26 cellular contexts compared by ENCODE assay signal in the genomic region with DNA sequence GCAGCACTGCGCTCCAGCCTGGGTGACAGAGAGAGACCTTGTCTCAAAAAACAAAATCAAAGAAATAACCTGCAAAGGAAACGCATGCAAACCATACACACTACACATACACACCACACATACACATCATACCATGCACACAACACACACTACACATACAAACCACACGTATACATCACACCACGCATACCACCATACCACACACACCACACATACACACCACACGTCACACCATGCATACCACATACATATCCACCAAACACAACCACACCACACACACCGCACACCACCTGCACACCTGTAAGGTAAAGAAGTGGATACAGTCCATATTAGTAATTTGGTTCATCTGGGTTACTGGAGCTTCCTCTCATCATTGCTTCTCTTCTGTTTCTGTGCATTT. TPM values are rescaled to one million over a fixed set of nuclear protein-coding genes. Genes with fewer than 3 reads are reported as not detected.
DNase-seq lines count a peak whose midpoint lies in the region; ATAC-seq, FAIRE-seq and TF ChIP-seq lines count a peak whose summit lies in the region.
"Had no signal": no experiment of that assay in that cellular context is flagged by ENCODE, and none has a peak within 500 bp of the region (broad histone marks: within the 10 kb centered on the region; RNA-seq: fewer than 3 reads in every experiment).

No MANE protein-coding gene starts in this region.

- H3K36me3 Mint-ChIP-seq in stimulated activated memory B cell treated with anti-CD40 and anti-IgM and Interleukin-4, amounts not matched to agents 10 μg/mL and 1 μg/mL and 100 μg/mL, for 72 hours = no peaks in the 10 kb centered on the region
- H3K36me3 Mint-ChIP-seq: CD8-positive, alpha-beta memory T cell had no signal

- no peak for TF ChIP-seq CTCF in bronchial epithelial cell (IDR thresholded peaks at IDR 0.05; ENCODE audit: insufficient read depth, low read length, severe bottlenecking)
- TF ChIP-seq CTCF in coronary artery (IDR thresholded peaks at IDR 0.05) = no peak

- H3K4me3 ChIP-seq in bronchial epithelial cell (ENCODE audit: low read depth, low read length) = no peak overlapping the region
- H3K4me3 ChIP-seq in coronary artery = no peak overlapping the region
- H3K4me3 ChIP-seq: A549; BLaER1 treated with 17β-estradiol and CSF1 and Interleukin-3, amounts not matched to agents 10 nM and 100 nM; GM12878; GM23338; HAP-1 had no signal

- no peak overlapping the region for H3K4me3 Mint-ChIP-seq in stimulated activated memory B cell treated with anti-CD40 and anti-IgM and Interleukin-4, amounts not matched to agents 10 μg/mL and 1 μg/mL and 100 μg/mL, for 72 hours
- H3K4me3 Mint-ChIP-seq: CD14-positive monocyte; CD4-positive, alpha-beta T cell; CD8-positive, alpha-beta memory T cell; GM23338; HFFc6 had no signal

- H3K27ac ChIP-seq in coronary artery = no peak overlapping the region
- H3K27ac ChIP-seq: A549; BLaER1 treated with 17β-estradiol and CSF1 and Interleukin-3, amounts not matched to agents 10 nM and 100 nM had no signal

- H3K4me1 Mint-ChIP-seq in stimulated activated memory B cell treated with anti-CD40 and anti-IgM and Interleukin-4, amounts not matched to agents 10 μg/mL and 1 μg/mL and 100 μg/mL, for 72 hours = no peaks in the 10 kb centered on the region
- H3K4me1 Mint-ChIP-seq: CD8-positive, alpha-beta memory T cell had no signal

- H3K27ac Mint-ChIP-seq in stimulated activated memory B cell treated with anti-CD40 and anti-IgM and Interleukin-4, amounts not matched to agents 10 μg/mL and 1 μg/mL and 100 μg/mL, for 72 hours = no peak overlapping the region
- H3K27ac Mint-ChIP-seq: CD4-positive, alpha-beta T cell; CD8-positive, alpha-beta memory T cell; GM23338; HFFc6 had no signal

- peak; percentile 34 for ATAC-seq in stimulated activated memory B cell treated with anti-CD40 and anti-IgM and Interleukin-4, amounts not matched to agents 10 μg/mL and 1 μg/mL and 100 μg/mL, for 72 hours
- no peak for ATAC-seq in GM21367 (IDR thresholded peaks at IDR 0.05; ENCODE audit: unreplicated experiment)
- ATAC-seq: A549, GM12878, GM23338 had no signal

- no peaks in the 10 kb centered on the region for H3K9me3 Mint-ChIP-seq in stimulated activated memory B cell treated with anti-CD40 and anti-IgM and Interleukin-4, amounts not matched to agents 10 μg/mL and 1 μg/mL and 100 μg/mL, for 72 hours
- H3K9me3 Mint-ChIP-seq: CD4-positive, alpha-beta T cell; GM23338 had no signal

- peak; percentile 71 for FAIRE-seq in GM12891 (lab: Jason Lieb, UNC)
- peak; percentile 95 for FAIRE-seq in HTR-8/SVneo (lab: Jason Lieb, UNC)
- FAIRE-seq in bronchial epithelial cell (lab: Jason Lieb, UNC) = peak; percentile 70
- FAIRE-seq: A549, D721Med, GM12878, H54 had no signal

- DNase-seq in GM12891 (ENCODE audit: insufficient read length, low spot score) (no peak), HTR-8/SVneo (ENCODE audit: insufficient read length, low spot score) (no peak), bronchial epithelial cell (ENCODE audit: low read depth) (no peak), coronary artery (ENCODE audit: low spot score) (no peak), SKM-1 (lab: John Stamatoyannopoulos, UW; ENCODE audit: unreplicated experiment) (no peak)
- DNase-seq: 8988T; ACHN; AML-193; BE2C; CD4-positive, alpha-beta T cell; CD8-positive, alpha-beta memory T cell; DMS 273 treated with DMSO at 0.1 percent for 48 hours; DMS79; EL; GDM1; HFFc6 had no signal

- peaks cover 41% of the 10 kb centered on the region for H3K27me3 Mint-ChIP-seq in stimulated activated memory B cell treated with anti-CD40 and anti-IgM and Interleukin-4, amounts not matched to agents 10 μg/mL and 1 μg/mL and 100 μg/mL, for 72 hours

- no peak for TF ChIP-seq POLR2A in GM12891 (IDR thresholded peaks at IDR 0.05; ENCODE audit: low read depth, low read length)

- no peaks in the 10 kb centered on the region for H3K36me3 ChIP-seq in bronchial epithelial cell (ENCODE audit: control insufficient read depth, insufficient read depth, low read length)
- H3K36me3 ChIP-seq: BE2C; BLaER1 treated with 17β-estradiol and CSF1 and Interleukin-3, amounts not matched to agents 10 nM and 100 nM; HAP-1 had no signal

- H3K27me3 ChIP-seq in bronchial epithelial cell (ENCODE audit: control insufficient read depth, insufficient read depth, low read length) = peaks cover 4% of the 10 kb centered on the region
- H3K27me3 ChIP-seq: BE2C; BLaER1 treated with 17β-estradiol and CSF1 and Interleukin-3, amounts not matched to agents 10 nM and 100 nM had no signal

TF ChIP-seq in GM12891, 5 proteins besides CTCF, POLR2A, EP300 and RAD21:
- no peak for TF ChIP-seq TAF1 (IDR thresholded peaks at IDR 0.05; ENCODE audit: low read depth, low read length)
TF ChIP-seq in GM12891: peak in this region for 0.

RNA-seq across cellular contexts. Expression of a gene that starts 32.3 kb away (rescaled TPM):
- polyA plus RNA-seq in GM12891 (2012; ENCODE audit: low read depth, missing spikeins) = 0.14 TPM
- 0.13 TPM in 1 of 2 replicates, not detected in the other for total RNA-seq in bronchial epithelial cell
- polyA plus RNA-seq: A549 had no signal
